Comparison of ENCODE assay signal across 11 cellular contexts in genomic region chr1:59967141-59967697, GRCh38. TPM values are rescaled to one million over a fixed set of nuclear protein-coding genes. Genes with fewer than 3 reads are reported as not detected.
DNase-seq lines count a peak whose midpoint lies in the region; ATAC-seq and TF ChIP-seq lines count a peak whose summit lies in the region.
"Had no signal": no experiment of that assay in that cellular context is flagged by ENCODE, and none has a peak within 500 bp of the region (broad histone marks: within the 10 kb centered on the region; RNA-seq: fewer than 3 reads in every experiment).

No MANE protein-coding gene starts in this region.

- peak; percentile 92 for DNase-seq in Jurkat, Clone E6-1 (ENCODE audit: low read depth, low spot score)
- peak; percentile 61 to 73 for DNase-seq in SHP77 (lab: John Stamatoyannopoulos, UW)
- peak; percentile 13 for DNase-seq in fibroblast of pulmonary artery (ENCODE audit: low read depth)
- DNase-seq in skeletal muscle cell (ENCODE audit: low read depth), result peak; percentile 68
- no peak for DNase-seq in KBM-7
- no peak for DNase-seq in stimulated activated naive CD8-positive, alpha-beta T cell treated with anti-CD3 and anti-CD28 coated beads, Interleukin-15, amount 100 ng/mL, for 72 hours
- DNase-seq in ACHN, result no peak
- DNase-seq: right cardiac atrium, T1000 had no signal

- H3K27me3 Mint-ChIP-seq in stimulated activated naive CD8-positive, alpha-beta T cell treated with anti-CD3 and anti-CD28 coated beads, Interleukin-15, amount 100 ng/mL, for 72 hours, result peaks cover 13% of the 10 kb centered on the region

- in situ Hi-C loops in KBM-7 (cut with MboI; ENCODE audit: low pct_unique_long_range_greater_than_20kb, low sequenced_read_pairs) (no loop called here), ACHN (cut with HindIII; ENCODE audit: low pct_ligation_motif_present, low pct_unique_long_range_greater_than_20kb, low sequenced_read_pairs) (no loop called here)

- no peak overlapping the region for H3K27ac Mint-ChIP-seq in stimulated activated naive CD8-positive, alpha-beta T cell treated with anti-CD3 and anti-CD28 coated beads, Interleukin-15, amount 100 ng/mL, for 72 hours

- ATAC-seq in HG03039 (IDR thresholded peaks at IDR 0.05; ENCODE audit: unreplicated experiment), result no peak
- ATAC-seq in stimulated activated naive CD8-positive, alpha-beta T cell treated with anti-CD3 and anti-CD28 coated beads, Interleukin-15, amount 100 ng/mL, for 72 hours, result no peak
- ATAC-seq: HepG2, right cardiac atrium had no signal

- H3K9me3 Mint-ChIP-seq in stimulated activated naive CD8-positive, alpha-beta T cell treated with anti-CD3 and anti-CD28 coated beads, Interleukin-15, amount 100 ng/mL, for 72 hours, result no peaks in the 10 kb centered on the region

- no peak for TF ChIP-seq CTCF in fibroblast of pulmonary artery (IDR thresholded peaks at IDR 0.05; ENCODE audit: low read length, missing control alignments)

- H3K4me3 ChIP-seq in Jurkat, Clone E6-1 (ENCODE audit: low read length), result no peak overlapping the region
- H3K4me3 ChIP-seq in fibroblast of pulmonary artery (replicated peaks; ENCODE audit: low read depth, low read length), result no peak overlapping the region
- no peak overlapping the region for H3K4me3 ChIP-seq in skeletal muscle cell (ENCODE audit: low read depth, low read length)

- peaks cover 6% of the 10 kb centered on the region for H3K4me1 Mint-ChIP-seq in stimulated activated naive CD8-positive, alpha-beta T cell treated with anti-CD3 and anti-CD28 coated beads, Interleukin-15, amount 100 ng/mL, for 72 hours

- H3K4me3 Mint-ChIP-seq in stimulated activated naive CD8-positive, alpha-beta T cell treated with anti-CD3 and anti-CD28 coated beads, Interleukin-15, amount 100 ng/mL, for 72 hours, result no peak overlapping the region

RNA-seq across cellular contexts. Expression of gene CYP2J2, which starts 40.6 kb away (rescaled TPM):
- polyA plus RNA-seq in Jurkat, Clone E6-1 (2012; ENCODE audit: insufficient read depth, insufficient read length), result 1.7 TPM

Comparison
In these comparisons a context has a peak if more than half of its experiments do, and no peak if none do; other contexts are left out.
1. DNase-seq: peak in Jurkat, Clone E6-1 (single experiment), SHP77 (2 of 2), fibroblast of pulmonary artery (single experiment) and skeletal muscle cell (single experiment); none in KBM-7 (single experiment), stimulated activated naive CD8-positive, alpha-beta T cell treated with anti-CD3 and anti-CD28 coated beads, Interleukin-15, amount 100 ng/mL, for 72 hours (0 of 2) and ACHN (single experiment).